Comparison of ENCODE assay signal across 2 cellular contexts in the genomic region with DNA sequence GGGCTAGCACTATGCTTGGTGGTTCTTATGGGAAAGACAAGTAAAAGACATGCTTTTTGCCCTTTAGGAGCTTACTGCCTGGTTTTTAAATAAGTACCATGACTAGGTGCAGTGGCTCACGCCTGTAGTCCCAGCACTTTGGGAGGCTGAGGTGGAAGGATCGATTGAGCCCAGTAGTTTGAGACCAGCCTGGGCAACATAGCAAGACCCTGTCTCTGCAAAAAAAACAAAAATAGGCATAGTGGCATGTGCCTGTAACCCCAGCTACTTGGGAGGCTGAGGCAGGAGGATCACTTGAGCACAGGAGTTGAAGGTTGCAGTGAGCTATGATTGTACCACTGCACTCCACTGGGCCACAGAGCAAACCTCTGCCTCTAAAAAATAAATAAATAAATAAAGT.
A peak's percentile ranks its signal among the peaks of the same experiment; 100 is the strongest.
TF ChIP-seq lines count a peak whose summit lies in the region.

No MANE protein-coding gene starts in this region.

TF ChIP-seq in WTC11, 78 proteins besides CTCF, POLR2A, EP300 and RAD21:
- TF ChIP-seq ZNF121 (CRISPR knock-in tag; IDR thresholded peaks at IDR 0.05): peak; percentile 90

TF ChIP-seq in K562, 482 proteins besides CTCF, POLR2A, EP300 and RAD21:
- peak; percentile 46; the same call in 1 of the 2 replicates for TF ChIP-seq ZNF121 (CRISPR knock-in tag; conservative IDR thresholded peaks at IDR 0.05)
TF ChIP-seq in K562: peak in this region for 1; not testable (repeated sequence) for 481.
